ENCODE assay signal across 28 cellular contexts in the genomic region with DNA sequence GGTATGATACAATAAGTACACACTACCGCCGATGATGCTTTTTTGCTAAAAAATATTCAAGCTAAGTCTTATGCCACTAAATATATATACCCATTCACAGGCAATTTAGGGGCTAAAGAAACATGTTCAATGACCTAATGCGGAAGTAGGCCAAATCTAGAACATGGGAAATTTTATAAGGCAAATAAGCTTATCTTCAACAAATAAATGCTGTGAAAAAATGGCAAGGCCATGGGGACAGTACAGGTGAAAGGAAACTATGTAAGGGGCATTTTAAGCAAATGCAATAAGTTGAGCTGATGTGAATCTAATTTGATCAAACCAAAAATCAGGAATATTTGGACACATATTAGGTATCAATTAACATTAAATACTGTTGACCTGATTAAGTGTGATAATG.
"Had no signal": no experiment of that assay in that cellular context is flagged by ENCODE, and none has a peak within 500 bp of the region (broad histone marks: within the 10 kb centered on the region; RNA-seq: fewer than 3 reads in every experiment).

No MANE protein-coding gene starts in this region.

- H3K36me3 ChIP-seq: ascending aorta, cardiac muscle cell, colonic mucosa, esophagus squamous epithelium, gastroesophageal sphincter, heart right ventricle, WERI-Rb-1 had no signal

- H3K27me3 Mint-ChIP-seq: activated B cell treated with CpG ODN at 0.5 μM for 24 hours; activated CD4-positive, alpha-beta memory T cell treated with anti-CD3 and anti-CD28 coated beads for 36 hours; activated CD8-positive, alpha-beta memory T cell treated with anti-CD3 and anti-CD28 coated beads, Interleukin-2, amount 10 ng/mL, durations not matched to agents 7 days and 5 days; activated naive CD4-positive, alpha-beta T cell treated with anti-CD3 and anti-CD28 coated beads, Interleukin-2, amount 10 ng/mL, durations not matched to agents 7 days and 5 days; activated naive CD8-positive, alpha-beta T cell treated with anti-CD3 and anti-CD28 coated beads, Interleukin-2, amount 10 ng/mL, durations not matched to agents 7 days and 5 days; T-helper 17 cell had no signal

- H3K4me3 ChIP-seq: ascending aorta, cardiac muscle cell, colonic mucosa, esophagus squamous epithelium, gastroesophageal sphincter, heart right ventricle had no signal

- H3K27ac ChIP-seq: ascending aorta, cardiac muscle cell, colonic mucosa, esophagus squamous epithelium, gastroesophageal sphincter, heart right ventricle, WERI-Rb-1 had no signal

- H3K4me3 Mint-ChIP-seq: activated B cell treated with CpG ODN at 0.5 μM for 24 hours; activated CD4-positive, alpha-beta memory T cell treated with anti-CD3 and anti-CD28 coated beads for 36 hours; activated CD8-positive, alpha-beta memory T cell treated with anti-CD3 and anti-CD28 coated beads, Interleukin-2, amount 10 ng/mL, durations not matched to agents 7 days and 5 days; activated CD8-positive, alpha-beta T cell treated with anti-CD3 and anti-CD28 coated beads, Interleukin-2, amount 10 ng/mL, durations not matched to agents 7 days and 5 days; activated naive CD4-positive, alpha-beta T cell treated with anti-CD3 and anti-CD28 coated beads, Interleukin-2, amount 10 ng/mL, durations not matched to agents 7 days and 5 days; activated naive CD8-positive, alpha-beta T cell treated with anti-CD3 and anti-CD28 coated beads, Interleukin-2, amount 10 ng/mL, durations not matched to agents 7 days and 5 days; activated T-cell treated with anti-CD3 and anti-CD28 coated beads, Interleukin-2, amount 50 U/mL, for 72 hours; T-helper 17 cell; T-helper 2 cell treated with Interferon-gamma antibody and Interleukin-4, amounts not matched to agents 5 μg/mL and 100 μg/mL, for 36 hours had no signal

- H3K36me3 Mint-ChIP-seq: activated CD4-positive, alpha-beta memory T cell treated with anti-CD3 and anti-CD28 coated beads for 36 hours; activated CD8-positive, alpha-beta memory T cell treated with anti-CD3 and anti-CD28 coated beads, Interleukin-2, amount 10 ng/mL, durations not matched to agents 7 days and 5 days; activated naive CD4-positive, alpha-beta T cell treated with anti-CD3 and anti-CD28 coated beads, Interleukin-2, amount 10 ng/mL, durations not matched to agents 7 days and 5 days; activated naive CD4-positive, alpha-beta T cell treated with anti-CD3 and anti-CD28 coated beads, Interleukin-2, amount 50 U/mL, for 72 hours; activated naive CD8-positive, alpha-beta T cell treated with anti-CD3 and anti-CD28 coated beads, Interleukin-2, amount 10 ng/mL, durations not matched to agents 7 days and 5 days had no signal

- H3K4me1 Mint-ChIP-seq: activated B cell treated with CpG ODN at 0.5 μM for 24 hours; activated CD8-positive, alpha-beta memory T cell treated with anti-CD3 and anti-CD28 coated beads, Interleukin-2, amount 10 ng/mL, durations not matched to agents 7 days and 5 days; activated naive CD4-positive, alpha-beta T cell treated with anti-CD3 and anti-CD28 coated beads, Interleukin-2, amount 10 ng/mL, durations not matched to agents 7 days and 5 days; activated naive CD8-positive, alpha-beta T cell treated with anti-CD3 and anti-CD28 coated beads, Interleukin-2, amount 10 ng/mL, durations not matched to agents 7 days and 5 days; T-helper 17 cell had no signal

- H3K27me3 ChIP-seq: ascending aorta, cardiac muscle cell, colonic mucosa, esophagus squamous epithelium, gastroesophageal sphincter, heart right ventricle had no signal

- DNase-seq: activated B cell treated with CpG ODN at 0.5 μM for 24 hours; activated CD4-positive, alpha-beta memory T cell treated with anti-CD3 and anti-CD28 coated beads for 36 hours; activated CD4-positive, alpha-beta T cell treated with anti-CD3 and anti-CD28 coated beads for 48 hours; activated CD8-positive, alpha-beta memory T cell treated with anti-CD3 and anti-CD28 coated beads, Interleukin-2, amount 10 ng/mL, durations not matched to agents 7 days and 5 days; activated CD8-positive, alpha-beta memory T cell treated with anti-CD3 and anti-CD28 coated beads, Interleukin-2, amount 50 U/mL, for 4 hours; activated CD8-positive, alpha-beta T cell treated with anti-CD3 and anti-CD28 coated beads, Interleukin-2, amount 10 ng/mL, durations not matched to agents 7 days and 5 days; activated gamma-delta T cell; activated naive CD4-positive, alpha-beta T cell; activated naive CD4-positive, alpha-beta T cell treated with anti-CD3 and anti-CD28 coated beads, Interleukin-2, amount 10 ng/mL, durations not matched to agents 7 days and 5 days; activated naive CD8-positive, alpha-beta T cell treated with anti-CD3 and anti-CD28 coated beads, Interleukin-2, amount 10 ng/mL, durations not matched to agents 7 days and 5 days; activated T-cell treated with anti-CD3 and anti-CD28 coated beads, Interleukin-2, amount 50 U/mL, for 1 hour; activated T-cell treated with anti-CD3 and anti-CD28 coated beads, Interleukin-2, amount 50 U/mL, for 72 hours; central memory CD4-positive, alpha-beta T cell; cerebellar nuclear complex; colonic mucosa; effector CD8-positive, alpha-beta T cell; esophagus squamous epithelium; heart right ventricle; T-helper 1 cell; T-helper 17 cell; T1000; WERI-Rb-1 had no signal

- H3K27ac Mint-ChIP-seq: activated B cell treated with CpG ODN at 0.5 μM for 24 hours; activated CD4-positive, alpha-beta memory T cell treated with anti-CD3 and anti-CD28 coated beads for 36 hours; activated CD8-positive, alpha-beta memory T cell treated with anti-CD3 and anti-CD28 coated beads, Interleukin-2, amount 10 ng/mL, durations not matched to agents 7 days and 5 days; activated CD8-positive, alpha-beta T cell treated with anti-CD3 and anti-CD28 coated beads, Interleukin-2, amount 10 ng/mL, durations not matched to agents 7 days and 5 days; activated naive CD4-positive, alpha-beta T cell treated with anti-CD3 and anti-CD28 coated beads, Interleukin-2, amount 10 ng/mL, durations not matched to agents 7 days and 5 days; activated naive CD4-positive, alpha-beta T cell treated with anti-CD3 and anti-CD28 coated beads, Interleukin-2, amount 50 U/mL, for 72 hours; activated naive CD8-positive, alpha-beta T cell treated with anti-CD3 and anti-CD28 coated beads, Interleukin-2, amount 10 ng/mL, durations not matched to agents 7 days and 5 days; activated T-cell treated with anti-CD3 and anti-CD28 coated beads, Interleukin-2, amount 50 U/mL, for 72 hours; T-helper 17 cell; T-helper 2 cell treated with Interferon-gamma antibody and Interleukin-4, amounts not matched to agents 5 μg/mL and 100 μg/mL, for 36 hours had no signal

- H3K9me3 ChIP-seq: ascending aorta, colonic mucosa, esophagus squamous epithelium, gastroesophageal sphincter had no signal

- ATAC-seq: activated CD4-positive, CD25-positive, alpha-beta regulatory T cell treated with anti-CD3 and anti-CD28 coated beads, Interleukin-2, amount 50 U/mL, for 24 hours; activated CD8-positive, alpha-beta memory T cell treated with anti-CD3 and anti-CD28 coated beads, Interleukin-2, amount 10 ng/mL, durations not matched to agents 7 days and 5 days; activated CD8-positive, alpha-beta T cell treated with anti-CD3 and anti-CD28 coated beads, Interleukin-2, amount 10 ng/mL, durations not matched to agents 7 days and 5 days; activated naive CD4-positive, alpha-beta T cell treated with anti-CD3 and anti-CD28 coated beads, Interleukin-2, amount 50 U/mL, for 72 hours; activated T-cell treated with anti-CD3 and anti-CD28 coated beads, Interleukin-2, amount 50 U/mL, for 72 hours; gastroesophageal sphincter; heart right ventricle; T-helper 17 cell had no signal

- H3K4me1 ChIP-seq: ascending aorta, colonic mucosa, gastroesophageal sphincter, heart right ventricle had no signal

- H3K9me3 Mint-ChIP-seq: activated naive CD4-positive, alpha-beta T cell treated with anti-CD3 and anti-CD28 coated beads, Interleukin-2, amount 10 ng/mL, durations not matched to agents 7 days and 5 days had no signal
